In the genomic region with DNA sequence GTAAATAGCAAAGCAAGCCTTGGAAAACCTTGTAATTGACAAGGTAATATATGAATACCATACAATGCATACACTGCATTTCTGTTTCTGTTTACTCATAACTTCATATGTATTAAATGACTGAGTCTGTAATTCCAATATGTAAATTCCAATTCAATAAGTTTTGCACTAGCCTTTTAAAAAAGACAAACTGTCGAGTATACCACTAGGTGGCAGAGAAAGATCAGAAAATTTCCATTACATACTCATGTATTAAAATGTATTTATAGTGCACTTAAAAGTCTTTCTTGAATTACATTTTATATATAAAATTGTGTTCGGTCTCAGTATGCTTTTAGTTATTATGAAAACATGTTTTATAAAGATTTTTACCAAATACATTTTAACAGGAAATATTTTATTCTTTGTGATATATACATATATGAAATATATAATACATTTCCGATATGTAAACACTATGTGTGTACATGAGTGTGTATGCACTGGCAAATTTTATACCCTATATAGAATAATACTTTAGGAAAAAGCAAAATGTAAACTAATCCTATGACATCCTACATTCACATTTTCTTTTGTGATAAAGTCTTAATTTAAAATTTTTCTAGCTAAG, we compare ENCODE assay signal across 8 cellular contexts.
DNase-seq lines count a peak whose midpoint lies in the region; ATAC-seq and TF ChIP-seq lines count a peak whose summit lies in the region.

No MANE protein-coding gene starts in this region.

- TF ChIP-seq CTCF in coronary artery (IDR thresholded peaks at IDR 0.05) = no peak

- no peak for ATAC-seq in HG03095 (IDR thresholded peaks at IDR 0.05; ENCODE audit: unreplicated experiment)

- no peak overlapping the region for H3K4me3 ChIP-seq in coronary artery

- H3K27ac ChIP-seq in coronary artery = no peak overlapping the region

- DNase-seq in EH (ENCODE audit: low read depth) (peak; percentile 59), Kasumi-1 (lab: John Stamatoyannopoulos, UW) (peak; percentile 65 to 74), SKM-1 (lab: John Stamatoyannopoulos, UW; ENCODE audit: unreplicated experiment) (peak; percentile 30), hepatic stellate cell (ENCODE audit: low spot score) (peak; percentile 9), coronary artery (ENCODE audit: low spot score) (no peak)
- DNase-seq in stimulated activated CD4-positive, alpha-beta T cell treated with anti-CD3 and anti-CD28 coated beads, Interleukin-4, amount 100 ng/mL, for 24 hours = no peak
- no peak for DNase-seq in stimulated activated CD4-positive, alpha-beta T cell treated with anti-CD3 and anti-CD28 coated beads, Interleukin-4, amount 100 ng/mL, for 1 hour

Comparison
In these comparisons a context has a peak if more than half of its experiments do, and no peak if none do; other contexts are left out.
1. DNase-seq: peak in EH (single experiment), Kasumi-1 (2 of 2), SKM-1 (single experiment) and hepatic stellate cell (single experiment); none in coronary artery (single experiment), stimulated activated CD4-positive, alpha-beta T cell treated with anti-CD3 and anti-CD28 coated beads, Interleukin-4, amount 100 ng/mL, for 24 hours (single experiment) and stimulated activated CD4-positive, alpha-beta T cell treated with anti-CD3 and anti-CD28 coated beads, Interleukin-4, amount 100 ng/mL, for 1 hour (single experiment).